12 cellular contexts compared by ENCODE assay signal in the genomic region with DNA sequence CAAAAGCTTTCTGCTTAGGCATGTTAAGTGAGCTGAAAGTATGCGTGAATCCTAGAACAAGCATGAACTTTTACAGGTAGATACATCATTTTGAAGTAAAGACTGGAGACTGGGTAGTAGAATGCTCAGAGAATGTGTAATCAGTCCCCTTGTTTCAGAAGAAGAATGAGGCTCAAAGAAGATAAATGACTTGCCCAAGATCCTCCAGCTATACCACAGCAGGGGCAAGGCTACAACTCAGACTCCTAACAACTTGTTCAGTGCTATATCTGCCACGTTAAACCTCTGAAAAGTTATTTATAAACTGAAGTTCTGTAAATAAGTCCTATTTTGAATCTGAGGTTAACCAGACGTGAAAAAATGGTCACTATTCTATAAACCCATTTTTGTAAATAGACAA. TPM values are rescaled to one million over a fixed set of nuclear protein-coding genes. Genes with fewer than 3 reads are reported as not detected.
DNase-seq lines count a peak whose midpoint lies in the region; ATAC-seq and TF ChIP-seq lines count a peak whose summit lies in the region.
"Had no signal": no experiment of that assay in that cellular context is flagged by ENCODE, and none has a peak within 500 bp of the region (broad histone marks: within the 10 kb centered on the region; RNA-seq: fewer than 3 reads in every experiment).

No MANE protein-coding gene starts in this region.

- 0 out of 3 replicates have a peak, but pooled peaks have one; percentile 20 for ATAC-seq in DND-41 (ENCODE audit: insufficient read depth, low read depth)
- ATAC-seq in GM19467 (IDR thresholded peaks at IDR 0.05; ENCODE audit: unreplicated experiment), result peak; percentile 26
- no peak for ATAC-seq in HG02571 (IDR thresholded peaks at IDR 0.05; ENCODE audit: unreplicated experiment)
- ATAC-seq: psoas muscle had no signal

- H3K9me3 ChIP-seq in DND-41 (ENCODE audit: insufficient read depth, low read length, severe bottlenecking), result no peaks in the 10 kb centered on the region
- H3K9me3 ChIP-seq: psoas muscle had no signal

- no peaks in the 10 kb centered on the region for H3K36me3 ChIP-seq in DND-41 (ENCODE audit: insufficient read depth, low read length)

- peak overlapping the region; percentile 96 for H3K27ac ChIP-seq in DND-41 (ENCODE audit: low read length)
- H3K27ac ChIP-seq: psoas muscle had no signal

- H3K4me3 ChIP-seq in DND-41 (ENCODE audit: low read depth in 1 of 2, low read length in 2 of 2) (peak overlapping the region in 1 of 2 experiments; percentile 23; a peak in 2 of 4 replicates), foreskin fibroblast (ENCODE audit: low read depth in 1 of 2, low read length in 2 of 2) (no peak overlapping the region)
- H3K4me3 ChIP-seq in Jurkat, Clone E6-1 (ENCODE audit: low read length), result peak overlapping the region; percentile 8; the same call in 1 of the 2 replicates
- H3K4me3 ChIP-seq: psoas muscle had no signal

- TF ChIP-seq CTCF in DND-41 (IDR thresholded peaks at IDR 0.05; ENCODE audit: borderline replicate concordance, extremely low read depth, low read length, poor library complexity, severe bottlenecking) (no peak), foreskin fibroblast (IDR thresholded peaks at IDR 0.05; ENCODE audit: low read depth, low read length) (no peak)

- H3K4me1 ChIP-seq in DND-41 (ENCODE audit: insufficient read depth, low read length), result peaks cover 92% of the 10 kb centered on the region

- no peak overlapping the region for H2AFZ ChIP-seq in DND-41 (ENCODE audit: low read depth, low read length)

- peaks cover 49% of the 10 kb centered on the region for H3K79me2 ChIP-seq in DND-41 (ENCODE audit: insufficient read depth, low read length)

- H3K27me3 ChIP-seq in DND-41 (ENCODE audit: insufficient read depth, low read length, poor library complexity), result no peaks in the 10 kb centered on the region

- peak overlapping the region; percentile 74 for H3K4me2 ChIP-seq in DND-41 (ENCODE audit: insufficient read depth, low read length)

- H4K20me1 ChIP-seq in DND-41 (ENCODE audit: insufficient read depth, low read length), result no peaks in the 10 kb centered on the region

- H3K9ac ChIP-seq in DND-41 (ENCODE audit: low read depth, low read length), result peak overlapping the region; percentile 57

- DNase-seq in DND-41 (no peak), kidney glomerular epithelial cell (lab: John Stamatoyannopoulos, UW) (peak; percentile 38), D341Med (ENCODE audit: low spot score) (no peak), foreskin fibroblast (no peak), epidermal melanocyte (ENCODE audit: insufficient read length, low spot score) (no peak)
- DNase-seq in Jurkat, Clone E6-1 (ENCODE audit: low read depth, low spot score), result no peak
- DNase-seq: activated effector memory CD4-positive, alpha-beta T cell treated with anti-CD3 and anti-CD28 coated beads, Interleukin-2, amount 50 U/mL, for 16 hours; effector CD8-positive, alpha-beta T cell; psoas muscle; SW 1271 had no signal

RNA-seq across cellular contexts. Expression of a gene that starts 2.9 kb away (rescaled TPM):
- 11.6 TPM for polyA plus RNA-seq in Jurkat, Clone E6-1 (2012; ENCODE audit: insufficient read depth, insufficient read length)
